19 cellular contexts compared by ENCODE assay signal in genomic region chr5:76942581-76942980, GRCh38. TPM values are rescaled to one million over a fixed set of nuclear protein-coding genes. Genes with fewer than 3 reads are reported as not detected.
DNase-seq lines count a peak whose midpoint lies in the region; ATAC-seq, FAIRE-seq and TF ChIP-seq lines count a peak whose summit lies in the region.
"Had no signal": no experiment of that assay in that cellular context is flagged by ENCODE, and none has a peak within 500 bp of the region (broad histone marks: within the 10 kb centered on the region; RNA-seq: fewer than 3 reads in every experiment).

No MANE protein-coding gene starts in this region.

- H3K27me3 ChIP-seq in CD8-positive, alpha-beta T cell (ENCODE audit: insufficient read depth, low read length), result no peaks in the 10 kb centered on the region
- peaks cover 0 to 12% (median 0%) of the 10 kb centered on the region in 4 donors for H3K27me3 ChIP-seq in esophagus squamous epithelium
- H3K27me3 ChIP-seq: ascending aorta, neutrophil, spleen had no signal

- ATAC-seq in CD8-positive, alpha-beta T cell, result no peak
- ATAC-seq in HG03135 (IDR thresholded peaks at IDR 0.05; ENCODE audit: unreplicated experiment) (no peak), HG03460 (IDR thresholded peaks at IDR 0.05; ENCODE audit: unreplicated experiment) (no peak)

- no peak overlapping the region for H3K4me3 Mint-ChIP-seq in CD8-positive, alpha-beta T cell
- H3K4me3 Mint-ChIP-seq: activated T-helper 1 cell treated with anti-CD3 and anti-CD28 coated beads, Interleukin-12 subunit alpha, Interleukin-12 subunit beta, Interleukin-2, Interleukin-4 antibody, amounts not matched to agents 30 ng/mL and 10 ng/mL and 1 ng/mL, durations not matched to agents 14 hours and 24 hours and 36 hours; endodermal cell had no signal

- no peak overlapping the region for H3K27ac Mint-ChIP-seq in CD8-positive, alpha-beta T cell
- H3K27ac Mint-ChIP-seq: activated T-helper 1 cell treated with anti-CD3 and anti-CD28 coated beads, Interleukin-12 subunit alpha, Interleukin-12 subunit beta, Interleukin-2, Interleukin-4 antibody, amounts not matched to agents 30 ng/mL and 10 ng/mL and 1 ng/mL, durations not matched to agents 14 hours and 24 hours and 36 hours; endodermal cell had no signal

- H3K36me3 ChIP-seq in CD8-positive, alpha-beta T cell (ENCODE audit: insufficient read depth, low read length), result no peaks in the 10 kb centered on the region
- H3K36me3 ChIP-seq in esophagus squamous epithelium, result no peaks in the 10 kb centered on the region
- H3K36me3 ChIP-seq: ascending aorta, BE2C, neutrophil, spleen had no signal

- no peaks in the 10 kb centered on the region for H3K4me1 Mint-ChIP-seq in CD8-positive, alpha-beta T cell (ENCODE audit: low read depth)

- H3K36me3 Mint-ChIP-seq in CD8-positive, alpha-beta T cell, result no peaks in the 10 kb centered on the region

- peaks cover 14% of the 10 kb centered on the region for H3K27me3 Mint-ChIP-seq in CD8-positive, alpha-beta T cell (ENCODE audit: low read depth)

- H3K9me3 ChIP-seq in CD8-positive, alpha-beta T cell (ENCODE audit: low read length), result no peaks in the 10 kb centered on the region
- no peaks in the 10 kb centered on the region for H3K9me3 ChIP-seq in esophagus squamous epithelium
- H3K9me3 ChIP-seq: ascending aorta, BE2C, neutrophil, spleen had no signal

- H3K4me3 ChIP-seq in astrocyte of the spinal cord (ENCODE audit: low read depth, low read length) (no peak overlapping the region), esophagus squamous epithelium (no peak overlapping the region)
- no peak overlapping the region for H3K4me3 ChIP-seq in CD8-positive, alpha-beta T cell (ENCODE audit: low read depth, low read length)
- H3K4me3 ChIP-seq: ascending aorta, lung, spleen had no signal

- no peaks in the 10 kb centered on the region for H3K4me1 ChIP-seq in CD8-positive, alpha-beta T cell (ENCODE audit: insufficient read depth, low read length)
- no peaks in the 10 kb centered on the region for H3K4me1 ChIP-seq in esophagus squamous epithelium
- H3K4me1 ChIP-seq: ascending aorta, BE2C had no signal

- DNase-seq in AG08396 (ENCODE audit: low spot score) (peak; percentile 26), HTR-8/SVneo (ENCODE audit: insufficient read length, low spot score) (peak; percentile 35), astrocyte of the spinal cord (ENCODE audit: low read depth, low spot score) (peak; percentile 80), kidney glomerular epithelial cell (lab: John Stamatoyannopoulos, UW) (peak; percentile 36), esophagus squamous epithelium (lab: John Stamatoyannopoulos, UW) (no peak)
- DNase-seq in CD8-positive, alpha-beta T cell, result no peak
- DNase-seq: activated CD4-positive, alpha-beta T cell treated with anti-CD3 and anti-CD28 coated beads, Interleukin-2, amount 50 U/mL, for 1 hour; BE2C; DND-41; endodermal cell; spleen had no signal

- intact Hi-C loops in CD8-positive, alpha-beta T cell (cut with DNase I, micrococcal nuclease), result no loop called here
- intact Hi-C loops in esophagus squamous epithelium (cut with DNase I), result no loop called here

- TF ChIP-seq POLR2A in esophagus squamous epithelium (IDR thresholded peaks at IDR 0.05), result no peak

- FAIRE-seq in HTR-8/SVneo (lab: Jason Lieb, UNC), result no peak

- POLR2A ChIA-PET in CD8-positive, alpha-beta T cell (lab: Charles Lee), result no interaction called here

- TF ChIP-seq CTCF in astrocyte of the spinal cord (IDR thresholded peaks at IDR 0.05; ENCODE audit: low read depth, low read length) (no peak), esophagus squamous epithelium (IDR thresholded peaks at IDR 0.05) (no peak)
- TF ChIP-seq CTCF in CD8-positive, alpha-beta T cell (IDR thresholded peaks at IDR 0.05), result no peak

- H3K27ac ChIP-seq in CD8-positive, alpha-beta T cell (ENCODE audit: low read depth, low read length), result no peak overlapping the region
- no peak overlapping the region for H3K27ac ChIP-seq in esophagus squamous epithelium
- H3K27ac ChIP-seq: ascending aorta, HL-60, neutrophil, spleen had no signal

- CTCF ChIA-PET in CD8-positive, alpha-beta T cell (lab: Charles Lee), result no interaction called here

- in situ Hi-C loops in astrocyte of the spinal cord (cut with HindIII; ENCODE audit: low sequenced_read_pairs), result no loop called here

- WGBS in esophagus squamous epithelium, 2 donors, result 50 to 58% methylated on average over 1 of the region's 1 CpG

- no peaks in the 10 kb centered on the region for H3K9me3 Mint-ChIP-seq in CD8-positive, alpha-beta T cell
- H3K9me3 Mint-ChIP-seq: activated T-helper 1 cell treated with anti-CD3 and anti-CD28 coated beads, Interleukin-12 subunit alpha, Interleukin-12 subunit beta, Interleukin-2, Interleukin-4 antibody, amounts not matched to agents 30 ng/mL and 10 ng/mL and 1 ng/mL, durations not matched to agents 14 hours and 24 hours and 36 hours had no signal

RNA-seq across cellular contexts. Expression of gene CRHBP, which starts 10.3 kb away (rescaled TPM):
- not detected for total RNA-seq in CD8-positive, alpha-beta T cell
- 1 to 10 TPM in 1 of 4 donors, not detected in 3; 1.1 TPM for total RNA-seq in esophagus squamous epithelium
- total RNA-seq: activated T-helper 1 cell treated with anti-CD3 and anti-CD28 coated beads, Interleukin-12 subunit alpha, Interleukin-12 subunit beta, Interleukin-2, Interleukin-4 antibody, amounts not matched to agents 30 ng/mL and 10 ng/mL and 1 ng/mL, durations not matched to agents 14 hours and 24 hours and 36 hours; T-helper 2 cell treated with Interferon-gamma antibody and Interleukin-4, amounts not matched to agents 100 ng/mL and 5 ng/mL, for 36 hours had no signal

Comparison
In these comparisons a context has a peak if more than half of its experiments do, and no peak if none do; other contexts are left out.
1. DNase-seq: peak in AG08396 (single experiment), HTR-8/SVneo (single experiment), astrocyte of the spinal cord (single experiment) and kidney glomerular epithelial cell (single experiment); none in CD8-positive, alpha-beta T cell (0 of 7) and esophagus squamous epithelium (single experiment).